18 cellular contexts compared by ENCODE assay signal in the genomic region with DNA sequence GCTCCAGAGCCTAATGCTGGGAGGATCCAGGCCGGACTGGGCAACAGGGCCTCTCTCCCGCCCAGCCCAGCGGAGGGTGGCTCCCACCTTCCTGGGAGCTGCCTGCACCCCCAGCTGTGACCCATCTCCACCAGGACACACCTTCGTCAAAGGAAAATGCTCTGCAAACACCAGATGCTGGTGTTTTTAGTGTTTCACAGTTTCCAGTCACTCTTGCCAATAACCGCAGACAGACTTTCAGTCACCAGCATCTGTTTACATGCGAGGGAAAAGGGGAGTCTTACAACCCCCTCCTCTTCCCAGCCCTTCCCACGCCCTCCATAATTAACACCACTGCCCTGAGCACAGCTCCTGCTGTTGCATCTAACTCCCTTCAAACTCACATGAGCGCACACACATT. TPM values are rescaled to one million over a fixed set of nuclear protein-coding genes. Genes with fewer than 3 reads are reported as not detected.
DNase-seq lines count a peak whose midpoint lies in the region; ATAC-seq and TF ChIP-seq lines count a peak whose summit lies in the region.
"Had no signal": no experiment of that assay in that cellular context is flagged by ENCODE, and none has a peak within 500 bp of the region (broad histone marks: within the 10 kb centered on the region; RNA-seq: fewer than 3 reads in every experiment).

No MANE protein-coding gene starts in this region.

- peaks cover 7% of the 10 kb centered on the region for H3K4me1 ChIP-seq in testis
- H3K4me1 ChIP-seq: Peyer's patch had no signal

- H3K27ac ChIP-seq in testis, result peak overlapping the region; percentile 7 to 77
- H3K27ac ChIP-seq: Peyer's patch had no signal

- no peaks in the 10 kb centered on the region for H3K9me3 Mint-ChIP-seq in stimulated activated naive CD8-positive, alpha-beta T cell treated with anti-CD3 and anti-CD28 coated beads, Interleukin-15, amount 100 ng/mL, for 72 hours
- no peaks in the 10 kb centered on the region for H3K9me3 Mint-ChIP-seq in activated T-helper 2 cell treated with anti-CD3 and anti-CD28 coated beads, Interferon-gamma antibody, Interleukin-2, Interleukin-4, amounts not matched to agents 10 μg/mL and 5 μg/mL and 100 μg/mL, durations not matched to agents 14 hours and 24 hours and 36 hours
- H3K9me3 Mint-ChIP-seq: activated CD4-positive, alpha-beta T cell treated with anti-CD3 and anti-CD28 coated beads, Interleukin-2, amount 10 ng/mL, durations not matched to agents 7 days and 5 days; activated T-cell treated with anti-CD3 and anti-CD28 coated beads, Interleukin-2, amount 50 U/mL, for 72 hours had no signal

- H3K36me3 ChIP-seq in testis (ENCODE audit: low read depth, missing control alignments), result no peaks in the 10 kb centered on the region

- ATAC-seq in stimulated activated naive CD8-positive, alpha-beta T cell treated with anti-CD3 and anti-CD28 coated beads, Interleukin-15, amount 100 ng/mL, for 72 hours, result no peak
- ATAC-seq in stimulated activated naive CD8-positive, alpha-beta T cell treated with anti-CD3 and anti-CD28 coated beads, Interleukin-15, Interleukin-2, amounts not matched to agents 100 U/mL and 50 U/mL, for 24 hours, result no peak
- no peak for ATAC-seq in GM21529 (IDR thresholded peaks at IDR 0.05; ENCODE audit: unreplicated experiment)
- ATAC-seq in GM18511 (IDR thresholded peaks at IDR 0.05; ENCODE audit: unreplicated experiment), result no peak
- ATAC-seq: activated T-cell treated with anti-CD3 and anti-CD28 coated beads, Interleukin-2, amount 50 U/mL, for 72 hours; SK-N-SH treated with all-trans-retinoic acid at 6 μM for 48 hours had no signal

- no peaks in the 10 kb centered on the region for H3K27me3 ChIP-seq in testis
- H3K27me3 ChIP-seq: Peyer's patch had no signal

- TF ChIP-seq CTCF in testis (IDR thresholded peaks at IDR 0.05) (no peak), foreskin fibroblast (IDR thresholded peaks at IDR 0.05; ENCODE audit: low read depth, low read length) (no peak)

- no peaks in the 10 kb centered on the region for H3K9me3 ChIP-seq in testis
- H3K9me3 ChIP-seq: Peyer's patch had no signal

- 70 to 80% methylated on average over 7 to 8 of the region's 8 CpGs for WGBS in testis, 2 donors

- H3K36me3 Mint-ChIP-seq in activated T-helper 2 cell treated with anti-CD3 and anti-CD28 coated beads, Interferon-gamma antibody, Interleukin-2, Interleukin-4, amounts not matched to agents 10 μg/mL and 5 μg/mL and 100 μg/mL, durations not matched to agents 14 hours and 24 hours and 36 hours (ENCODE audit: low read depth), result peaks cover 34% of the 10 kb centered on the region

- peaks cover 21% of the 10 kb centered on the region for H3K4me1 Mint-ChIP-seq in stimulated activated naive CD8-positive, alpha-beta T cell treated with anti-CD3 and anti-CD28 coated beads, Interleukin-15, amount 100 ng/mL, for 72 hours
- peaks cover 1% of the 10 kb centered on the region for H3K4me1 Mint-ChIP-seq in activated T-helper 2 cell treated with anti-CD3 and anti-CD28 coated beads, Interferon-gamma antibody, Interleukin-2, Interleukin-4, amounts not matched to agents 10 μg/mL and 5 μg/mL and 100 μg/mL, durations not matched to agents 14 hours and 24 hours and 36 hours (ENCODE audit: low read depth)

- DNase-seq in stimulated activated naive CD8-positive, alpha-beta T cell treated with anti-CD3 and anti-CD28 coated beads, Interleukin-15, amount 100 ng/mL, for 72 hours, result no peak
- DNase-seq in stimulated activated naive CD8-positive, alpha-beta T cell treated with anti-CD3 and anti-CD28 coated beads, Interleukin-15, Interleukin-2, amounts not matched to agents 100 U/mL and 50 U/mL, for 24 hours, result no peak
- no peak for DNase-seq in activated T-helper 2 cell treated with anti-CD3 and anti-CD28 coated beads, Interferon-gamma antibody, Interleukin-2, Interleukin-4, amounts not matched to agents 10 μg/mL and 5 μg/mL and 100 μg/mL, durations not matched to agents 14 hours and 24 hours and 36 hours (ENCODE audit: low spot score)
- DNase-seq in fibroblast of peridontal ligament (ENCODE audit: extremely low read depth), result peak; percentile 73
- DNase-seq in testis, result no peak
- DNase-seq in foreskin fibroblast, result no peak
- DNase-seq: activated CD4-positive, alpha-beta T cell treated with anti-CD3 and anti-CD28 coated beads, Interleukin-2, amount 10 ng/mL, durations not matched to agents 7 days and 5 days; activated T-cell treated with anti-CD3 and anti-CD28 coated beads, Interleukin-2, amount 50 U/mL, for 72 hours; AML-193; cortex of kidney; HCEC 1CT; kidney glomerular epithelial cell; NCI-H1930; NCI-H524 treated with DMSO at 0.1 percent for 48 hours; Peyer's patch had no signal

- peak overlapping the region; percentile 48 to 59 for H3K27ac Mint-ChIP-seq in stimulated activated naive CD8-positive, alpha-beta T cell treated with anti-CD3 and anti-CD28 coated beads, Interleukin-15, amount 100 ng/mL, for 72 hours
- peak overlapping the region; percentile 15 for H3K27ac Mint-ChIP-seq in activated T-helper 2 cell treated with anti-CD3 and anti-CD28 coated beads, Interferon-gamma antibody, Interleukin-2, Interleukin-4, amounts not matched to agents 10 μg/mL and 5 μg/mL and 100 μg/mL, durations not matched to agents 14 hours and 24 hours and 36 hours
- H3K27ac Mint-ChIP-seq: activated CD4-positive, alpha-beta T cell treated with anti-CD3 and anti-CD28 coated beads, Interleukin-2, amount 10 ng/mL, durations not matched to agents 7 days and 5 days; activated T-cell treated with anti-CD3 and anti-CD28 coated beads, Interleukin-2, amount 50 U/mL, for 72 hours had no signal

- intact Hi-C loops in activated T-helper 2 cell treated with anti-CD3 and anti-CD28 coated beads, Interferon-gamma antibody, Interleukin-2, Interleukin-4, amounts not matched to agents 10 μg/mL and 5 μg/mL and 100 μg/mL, durations not matched to agents 14 hours and 24 hours and 36 hours (cut with micrococcal nuclease), result no loop called here
- intact Hi-C loops in testis (cut with DNase I; ENCODE audit: low total_unique reads), result no loop called here

- H3K4me3 ChIP-seq in testis (no peak overlapping the region), foreskin fibroblast (ENCODE audit: low read depth in 1 of 2, low read length in 2 of 2) (no peak overlapping the region)
- H3K4me3 ChIP-seq: Peyer's patch had no signal

- no peak overlapping the region for H3K4me3 Mint-ChIP-seq in stimulated activated naive CD8-positive, alpha-beta T cell treated with anti-CD3 and anti-CD28 coated beads, Interleukin-15, amount 100 ng/mL, for 72 hours
- no peak overlapping the region for H3K4me3 Mint-ChIP-seq in activated T-helper 2 cell treated with anti-CD3 and anti-CD28 coated beads, Interferon-gamma antibody, Interleukin-2, Interleukin-4, amounts not matched to agents 10 μg/mL and 5 μg/mL and 100 μg/mL, durations not matched to agents 14 hours and 24 hours and 36 hours (ENCODE audit: low read depth)
- H3K4me3 Mint-ChIP-seq: activated CD4-positive, alpha-beta T cell treated with anti-CD3 and anti-CD28 coated beads, Interleukin-2, amount 10 ng/mL, durations not matched to agents 7 days and 5 days; activated T-cell treated with anti-CD3 and anti-CD28 coated beads, Interleukin-2, amount 50 U/mL, for 72 hours had no signal

- TF ChIP-seq POLR2A in testis (IDR thresholded peaks at IDR 0.05), result no peak

- H3K27me3 Mint-ChIP-seq in stimulated activated naive CD8-positive, alpha-beta T cell treated with anti-CD3 and anti-CD28 coated beads, Interleukin-15, amount 100 ng/mL, for 72 hours, result no peaks in the 10 kb centered on the region
- no peaks in the 10 kb centered on the region for H3K27me3 Mint-ChIP-seq in activated T-helper 2 cell treated with anti-CD3 and anti-CD28 coated beads, Interferon-gamma antibody, Interleukin-2, Interleukin-4, amounts not matched to agents 10 μg/mL and 5 μg/mL and 100 μg/mL, durations not matched to agents 14 hours and 24 hours and 36 hours (ENCODE audit: low read depth)
- H3K27me3 Mint-ChIP-seq: activated CD4-positive, alpha-beta T cell treated with anti-CD3 and anti-CD28 coated beads, Interleukin-2, amount 10 ng/mL, durations not matched to agents 7 days and 5 days had no signal

RNA-seq across cellular contexts. Expression of gene KLHDC4, which starts 25.3 kb away (rescaled TPM):
- 68.5 and 73.1 TPM in 2 replicates for total RNA-seq in activated T-helper 2 cell treated with anti-CD3 and anti-CD28 coated beads, Interferon-gamma antibody, Interleukin-2, Interleukin-4, amounts not matched to agents 10 μg/mL and 5 μg/mL and 100 μg/mL, durations not matched to agents 14 hours and 24 hours and 36 hours
- total RNA-seq in testis, result 100 to 1,000 TPM in 1 of 2 donors, 10 to 100 TPM in 1; 79.2 to 130 TPM
- polyA plus RNA-seq in testis (ENCODE audit: insufficient read depth, low read depth, low replicate concordance), result 60.6 TPM
